18 cellular contexts compared by ENCODE assay signal in the genomic region with DNA sequence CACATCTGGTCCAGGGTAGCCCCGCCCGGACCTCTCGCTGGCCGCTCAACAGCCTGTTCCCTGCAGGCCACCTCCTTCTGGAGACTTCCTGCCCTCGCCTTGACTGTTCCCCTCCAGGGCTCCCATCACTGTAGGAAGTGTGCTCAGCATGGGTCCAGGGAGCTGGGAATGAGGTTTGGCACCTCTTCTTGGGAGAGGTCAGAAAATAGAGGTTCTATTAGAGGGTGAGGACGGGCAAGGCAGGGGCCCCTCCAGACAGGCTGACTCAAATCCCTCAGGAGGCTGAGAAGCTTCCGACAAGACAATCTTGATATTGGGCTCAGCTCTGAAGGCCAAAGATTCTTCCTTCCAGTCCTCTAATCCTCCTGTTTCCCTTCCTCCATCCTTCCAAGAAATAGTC. TPM values are rescaled to one million over a fixed set of nuclear protein-coding genes. Genes with fewer than 3 reads are reported as not detected.
DNase-seq lines count a peak whose midpoint lies in the region; ATAC-seq and TF ChIP-seq lines count a peak whose summit lies in the region.
"Had no signal": no experiment of that assay in that cellular context is flagged by ENCODE, and none has a peak within 500 bp of the region (broad histone marks: within the 10 kb centered on the region; RNA-seq: fewer than 3 reads in every experiment).

No MANE protein-coding gene starts in this region.

- H3K4me1 ChIP-seq in thyroid gland (peaks cover 26 to 59% of the 10 kb centered on the region in 2 donors), testis (peaks cover 50% of the 10 kb centered on the region)

- ATAC-seq in central memory CD8-positive, alpha-beta T cell (replicated peaks; ENCODE audit: extremely low read depth, poor library complexity, severe bottlenecking), result no peak
- no peak for ATAC-seq in natural killer cell treated with Interleukin-12 subunit alpha and Interleukin-12 subunit beta and Interleukin-15 and Interleukin-18, amount 100 ng/mL, for 72 hours
- ATAC-seq in GM21447 (IDR thresholded peaks at IDR 0.05; ENCODE audit: unreplicated experiment), result no peak
- ATAC-seq: Panc1 had no signal

- DNase-seq in LHCN-M2 (ENCODE audit: low read depth) (peak; percentile 56), thyroid gland (no peak), testis (no peak)
- no peak for DNase-seq in central memory CD8-positive, alpha-beta T cell (ENCODE audit: low spot score in 2 of 2)
- DNase-seq in natural killer cell treated with Interleukin-12 subunit alpha and Interleukin-12 subunit beta and Interleukin-15 and Interleukin-18, amount 100 ng/mL, for 72 hours (ENCODE audit: low spot score), result no peak
- no peak for DNase-seq in activated naive CD8-positive, alpha-beta T cell treated with anti-CD3 and anti-CD28 coated beads for 36 hours
- DNase-seq: BE2C; central memory CD4-positive, alpha-beta T cell; foreskin fibroblast; hypothalamus; MM.1S; NCI-H1694; NCI-H2227 treated with DMSO at 0.1 percent for 48 hours; T-helper 9 cell had no signal

- no peaks in the 10 kb centered on the region for H3K9me3 Mint-ChIP-seq in central memory CD8-positive, alpha-beta T cell
- H3K9me3 Mint-ChIP-seq in natural killer cell treated with Interleukin-12 subunit alpha and Interleukin-12 subunit beta and Interleukin-15 and Interleukin-18, amount 100 ng/mL, for 72 hours, result no peaks in the 10 kb centered on the region
- H3K9me3 Mint-ChIP-seq in activated naive CD8-positive, alpha-beta T cell treated with anti-CD3 and anti-CD28 coated beads for 36 hours, result no peaks in the 10 kb centered on the region
- H3K9me3 Mint-ChIP-seq: stimulated activated naive CD8-positive, alpha-beta T cell treated with anti-CD3 and anti-CD28 coated beads, Interleukin-15, Interleukin-2, amounts not matched to agents 100 ng/mL and 50 ng/mL, for 24 hours had no signal

- no peak overlapping the region for H3K4me3 Mint-ChIP-seq in central memory CD8-positive, alpha-beta T cell
- H3K4me3 Mint-ChIP-seq in natural killer cell treated with Interleukin-12 subunit alpha and Interleukin-12 subunit beta and Interleukin-15 and Interleukin-18, amount 100 ng/mL, for 72 hours, result peak overlapping the region; percentile 93
- H3K4me3 Mint-ChIP-seq in activated naive CD8-positive, alpha-beta T cell treated with anti-CD3 and anti-CD28 coated beads for 36 hours, result no peak overlapping the region
- H3K4me3 Mint-ChIP-seq: stimulated activated naive CD8-positive, alpha-beta T cell treated with anti-CD3 and anti-CD28 coated beads, Interleukin-15, Interleukin-2, amounts not matched to agents 100 ng/mL and 50 ng/mL, for 24 hours had no signal

- H3K4me3 ChIP-seq in thyroid gland (replicated peaks in 1 of 3), result no peak overlapping the region
- H3K4me3 ChIP-seq in testis, result no peak overlapping the region
- H3K4me3 ChIP-seq: right atrium auricular region had no signal

- H3K36me3 Mint-ChIP-seq in central memory CD8-positive, alpha-beta T cell (ENCODE audit: insufficient read depth), result peaks cover 1% of the 10 kb centered on the region
- no peaks in the 10 kb centered on the region for H3K36me3 Mint-ChIP-seq in natural killer cell treated with Interleukin-12 subunit alpha and Interleukin-12 subunit beta and Interleukin-15 and Interleukin-18, amount 100 ng/mL, for 72 hours
- no peaks in the 10 kb centered on the region for H3K36me3 Mint-ChIP-seq in activated naive CD8-positive, alpha-beta T cell treated with anti-CD3 and anti-CD28 coated beads for 36 hours

- H3K27ac ChIP-seq in thyroid gland (peak overlapping the region in 2 of 3 donors; percentile 17 to 31), testis (no peak overlapping the region)
- H3K27ac ChIP-seq: right atrium auricular region had no signal

- H3K27ac Mint-ChIP-seq in central memory CD8-positive, alpha-beta T cell (ENCODE audit: low read depth), result peak overlapping the region; percentile 74
- H3K27ac Mint-ChIP-seq in natural killer cell treated with Interleukin-12 subunit alpha and Interleukin-12 subunit beta and Interleukin-15 and Interleukin-18, amount 100 ng/mL, for 72 hours, result peak overlapping the region; percentile 87 to 88
- no peak overlapping the region for H3K27ac Mint-ChIP-seq in activated naive CD8-positive, alpha-beta T cell treated with anti-CD3 and anti-CD28 coated beads for 36 hours
- H3K27ac Mint-ChIP-seq: stimulated activated naive CD8-positive, alpha-beta T cell treated with anti-CD3 and anti-CD28 coated beads, Interleukin-15, Interleukin-2, amounts not matched to agents 100 ng/mL and 50 ng/mL, for 24 hours had no signal

- no peak for TF ChIP-seq CTCF in thyroid gland (IDR thresholded peaks at IDR 0.05)
- TF ChIP-seq CTCF in testis (IDR thresholded peaks at IDR 0.05), result no peak

- H3K27me3 ChIP-seq in thyroid gland (no peaks in the 10 kb centered on the region), testis (no peaks in the 10 kb centered on the region)
- H3K27me3 ChIP-seq: BE2C, right atrium auricular region had no signal

- no peaks in the 10 kb centered on the region for H3K9me3 ChIP-seq in thyroid gland
- no peaks in the 10 kb centered on the region for H3K9me3 ChIP-seq in testis
- H3K9me3 ChIP-seq: BE2C, right atrium auricular region had no signal

- H3K27me3 Mint-ChIP-seq in central memory CD8-positive, alpha-beta T cell, result peaks cover 10% of the 10 kb centered on the region
- H3K27me3 Mint-ChIP-seq in natural killer cell treated with Interleukin-12 subunit alpha and Interleukin-12 subunit beta and Interleukin-15 and Interleukin-18, amount 100 ng/mL, for 72 hours, result no peaks in the 10 kb centered on the region
- H3K27me3 Mint-ChIP-seq in activated naive CD8-positive, alpha-beta T cell treated with anti-CD3 and anti-CD28 coated beads for 36 hours, result peaks cover 17% of the 10 kb centered on the region
- H3K27me3 Mint-ChIP-seq: stimulated activated naive CD8-positive, alpha-beta T cell treated with anti-CD3 and anti-CD28 coated beads, Interleukin-15, Interleukin-2, amounts not matched to agents 100 ng/mL and 50 ng/mL, for 24 hours had no signal

- peaks cover 45% of the 10 kb centered on the region for H3K4me1 Mint-ChIP-seq in central memory CD8-positive, alpha-beta T cell
- peaks cover 63 to 78% of the 10 kb centered on the region in 2 donors for H3K4me1 Mint-ChIP-seq in natural killer cell treated with Interleukin-12 subunit alpha and Interleukin-12 subunit beta and Interleukin-15 and Interleukin-18, amount 100 ng/mL, for 72 hours (ENCODE audit: low read depth in 2 of 2)
- H3K4me1 Mint-ChIP-seq in activated naive CD8-positive, alpha-beta T cell treated with anti-CD3 and anti-CD28 coated beads for 36 hours, result peaks cover 5% of the 10 kb centered on the region

- no peak for TF ChIP-seq POLR2A in thyroid gland (IDR thresholded peaks at IDR 0.05)
- TF ChIP-seq POLR2A in testis (IDR thresholded peaks at IDR 0.05), result no peak

- WGBS in thyroid gland, 2 donors, result 79 to 80% methylated on average over 7 of the region's 7 CpGs
- WGBS in testis, 2 donors, result 39 to 64% methylated on average over 7 of the region's 7 CpGs

- H3K36me3 ChIP-seq in thyroid gland (no peaks in the 10 kb centered on the region), testis (ENCODE audit: low read depth, missing control alignments) (no peaks in the 10 kb centered on the region)
- H3K36me3 ChIP-seq: BE2C, right atrium auricular region had no signal

- intact Hi-C loops in thyroid gland (cut with DNase I) (no loop called here), testis (cut with DNase I; ENCODE audit: low total_unique reads) (no loop called here)

RNA-seq across cellular contexts. Expression of gene CMKLR1, which starts 30.7 kb away (rescaled TPM):
- total RNA-seq in LHCN-M2 (2014; rRNA removed) (15.4 and 17.1 TPM in 2 replicates), thyroid gland (10 to 100 TPM in 2 of 4 donors, 1 to 10 TPM in 2; 6.3 to 15.8 (median 12.2) TPM), testis (1 to 10 TPM; 2.4 to 4.8 TPM)
- 8.9 TPM for polyA plus RNA-seq in LHCN-M2 (2012)
- 1 to 10 TPM in 1 of 2 donors, under 1 TPM in 1; 0.26 to 1.1 TPM for total RNA-seq in natural killer cell treated with Interleukin-12 subunit alpha and Interleukin-12 subunit beta and Interleukin-15 and Interleukin-18, amount 100 ng/mL, for 72 hours
- not detected for total RNA-seq in activated naive CD8-positive, alpha-beta T cell treated with anti-CD3 and anti-CD28 coated beads for 36 hours
- polyA plus RNA-seq in testis (ENCODE audit: insufficient read depth, low read depth, low replicate concordance), result 9.5 TPM

Comparison
In these comparisons a context has a peak if more than half of its experiments do, and no peak if none do; other contexts are left out.
1. H3K27ac ChIP-seq: peak in thyroid gland (2 of 3); none in testis (0 of 2).